In genomic region chr5:134227259-134227658, GRCh38 we compare ENCODE assay signal across 8 cellular contexts. TPM values are rescaled to one million over a fixed set of nuclear protein-coding genes. Genes with fewer than 3 reads are reported as not detected.
DNase-seq lines count a peak whose midpoint lies in the region; ATAC-seq, FAIRE-seq and TF ChIP-seq lines count a peak whose summit lies in the region.

No MANE protein-coding gene starts in this region.

- no peaks in the 10 kb centered on the region for H3K36me3 ChIP-seq in small intestine (ENCODE audit: control insufficient read depth in 2 of 2, insufficient read depth in 2 of 2, low read length in 2 of 2)

- no peak for FAIRE-seq in small intestine (lab: Jason Lieb, UNC)

- TF ChIP-seq CTCF in GM12864 (IDR thresholded peaks at IDR 0.05; ENCODE audit: low read depth, low read length, missing control alignments) (no peak), astrocyte of the cerebellum (IDR thresholded peaks at IDR 0.05; ENCODE audit: low read depth, low read length, missing control alignments) (peak; percentile 11)

- in situ Hi-C loops in astrocyte of the cerebellum (cut with HindIII; ENCODE audit: low sequenced_read_pairs) = no loop called here

- 16 to 45% (median 26%) methylated on average over 5 of the region's 5 CpGs for WGBS in small intestine, 3 donors

- H3K27me3 ChIP-seq in small intestine (ENCODE audit: control insufficient read depth in 2 of 2, insufficient read depth in 2 of 2, low read length in 2 of 2) = no peaks in the 10 kb centered on the region

- H3K4me3 ChIP-seq in GM12864 (ENCODE audit: low read depth, low read length) (peak overlapping the region; percentile 100), astrocyte of the cerebellum (ENCODE audit: low read depth, low read length) (peak overlapping the region; percentile 98), small intestine (ENCODE audit: low read depth in 1 of 2, low read length in 2 of 2) (peak overlapping the region in 1 of 2 donors; percentile 46)

- ATAC-seq in HG03196 (IDR thresholded peaks at IDR 0.05; ENCODE audit: unreplicated experiment) = no peak
- ATAC-seq in GM21360 (IDR thresholded peaks at IDR 0.05; ENCODE audit: unreplicated experiment) = no peak

- peaks cover 0 to 2% of the 10 kb centered on the region in 2 donors for H3K4me1 ChIP-seq in small intestine (ENCODE audit: control insufficient read depth in 2 of 2, insufficient read depth in 1 of 2, low read depth in 1 of 2, low read length in 1 of 2)

- DNase-seq in GM12864 (ENCODE audit: low read depth) (no peak), NCI-H2227 treated with DMSO at 0.1 percent for 48 hours (lab: John Stamatoyannopoulos, UW) (peak; percentile 29), astrocyte of the cerebellum (ENCODE audit: low read depth) (no peak), iPS-NIHi7 (ENCODE audit: extremely low spot score) (peak; percentile 60), small intestine (peak; percentile 76), mesenteric fat pad (ENCODE audit: low spot score) (no peak)

- peak overlapping the region; percentile 97 to 99 for H3K27ac ChIP-seq in small intestine (ENCODE audit: low read depth in 1 of 2, low read length in 1 of 2)

- H3K9me3 ChIP-seq in small intestine (ENCODE audit: control insufficient read depth, low read depth) = no peaks in the 10 kb centered on the region

RNA-seq across cellular contexts. Expression of gene PPP2CA, which starts 1.4 kb away (rescaled TPM):
- polyA plus RNA-seq in small intestine = 10 to 100 TPM; 42.4 to 47.5 (median 46.1) TPM
- 123 TPM for total RNA-seq in mesenteric fat pad

RNA-seq across cellular contexts. Expression of gene SKP1, which starts 50.5 kb away (rescaled TPM):
- polyA plus RNA-seq in small intestine = 100 to 1,000 TPM; 476 to 538 (median 497) TPM
- total RNA-seq in mesenteric fat pad = 288 TPM

Comparison
In these comparisons a context has a peak if more than half of its experiments do, and no peak if none do; other contexts are left out.
1. DNase-seq: peak in NCI-H2227 treated with DMSO at 0.1 percent for 48 hours (single experiment), iPS-NIHi7 (single experiment) and small intestine (single experiment); none in GM12864 (single experiment), astrocyte of the cerebellum (single experiment) and mesenteric fat pad (single experiment).